Comparison of ENCODE assay signal across 13 cellular contexts in the genomic region with DNA sequence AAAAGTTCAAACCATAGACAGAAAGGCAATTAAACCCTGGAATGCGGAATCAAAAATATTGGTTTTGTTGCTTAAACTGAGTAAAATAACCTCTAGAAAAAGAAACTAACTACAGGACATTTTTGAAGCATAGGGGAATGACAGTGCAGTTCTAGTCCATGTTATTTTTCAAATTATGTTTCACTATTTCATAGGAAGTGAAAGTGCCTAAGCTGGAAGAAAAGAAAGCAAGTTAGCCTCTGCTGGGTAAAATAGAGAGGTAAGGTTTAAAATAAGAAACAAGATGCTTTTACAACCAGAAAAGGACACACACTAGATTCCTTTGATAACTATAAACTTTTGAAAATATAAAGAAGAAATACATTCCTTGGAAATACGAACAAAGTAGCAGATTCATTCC. TPM values are rescaled to one million over a fixed set of nuclear protein-coding genes. Genes with fewer than 3 reads are reported as not detected.
A peak's percentile ranks its signal among the peaks of the same experiment; 100 is the strongest.
DNase-seq lines count a peak whose midpoint lies in the region; ATAC-seq and TF ChIP-seq lines count a peak whose summit lies in the region.
"Had no signal": no experiment of that assay in that cellular context is flagged by ENCODE, and none has a peak within 500 bp of the region (broad histone marks: within the 10 kb centered on the region; RNA-seq: fewer than 3 reads in every experiment).

No MANE protein-coding gene starts in this region.

- H3K4me3 ChIP-seq in SU-DHL-6 (ENCODE audit: insufficient read depth, low read length, poor library complexity, severe bottlenecking): peak overlapping the region; percentile 63
- peak overlapping the region in 1 of 4 donors; percentile 20 for H3K4me3 ChIP-seq in tibial nerve
- H3K4me3 ChIP-seq: esophagus squamous epithelium, MG63, SJSA1, upper lobe of left lung had no signal

- no peak for TF ChIP-seq POLR2A in tibial nerve (IDR thresholded peaks at IDR 0.05)

- H3K27ac ChIP-seq in SU-DHL-6 (ENCODE audit: low read depth, low read length) (peak overlapping the region; percentile 100), tibial nerve (peak overlapping the region in 2 of 4 donors; percentile 6 to 70)
- H3K27ac ChIP-seq: SJSA1 had no signal

- no peaks in the 10 kb centered on the region for H4K20me1 ChIP-seq in SU-DHL-6 (ENCODE audit: low read depth, low read length)

- no peak overlapping the region for H3K27ac Mint-ChIP-seq in natural killer cell
- H3K27ac Mint-ChIP-seq: HFFc6 had no signal

- TF ChIP-seq CTCF in SU-DHL-6 (IDR thresholded peaks at IDR 0.05; ENCODE audit: insufficient read depth, low read length, poor library complexity, severe bottlenecking) (no peak), natural killer cell (IDR thresholded peaks at IDR 0.05) (no peak), tibial nerve (IDR thresholded peaks at IDR 0.05) (no peak)

- TF ChIP-seq EP300 in tibial nerve (IDR thresholded peaks at IDR 0.05): no peak

- no peak overlapping the region for H2AFZ ChIP-seq in SU-DHL-6 (ENCODE audit: low read depth, low read length, severe bottlenecking)

- peak overlapping the region; percentile 47 for H3K4me3 Mint-ChIP-seq in natural killer cell
- H3K4me3 Mint-ChIP-seq: HFFc6 had no signal

- H3F3A ChIP-seq in SU-DHL-6 (ENCODE audit: insufficient read depth): peaks cover 38% of the 10 kb centered on the region

- H3K4me2 ChIP-seq in SU-DHL-6 (ENCODE audit: low read depth, low read length, poor library complexity, severe bottlenecking): peak overlapping the region; percentile 99

- peaks cover 56% of the 10 kb centered on the region for H3K79me2 ChIP-seq in SU-DHL-6 (ENCODE audit: insufficient read depth, low read length)

- no peaks in the 10 kb centered on the region for H3K9me2 ChIP-seq in SU-DHL-6 (replicated peaks; ENCODE audit: insufficient read depth, low read length)

- no peaks in the 10 kb centered on the region for H3K36me3 ChIP-seq in SU-DHL-6 (ENCODE audit: low read length)
- H3K36me3 ChIP-seq in tibial nerve: no peaks in the 10 kb centered on the region
- H3K36me3 ChIP-seq: esophagus squamous epithelium, MG63, SJSA1, upper lobe of left lung had no signal

- H3K9me3 ChIP-seq in SU-DHL-6 (ENCODE audit: insufficient read depth, low read length) (no peaks in the 10 kb centered on the region), tibial nerve (no peaks in the 10 kb centered on the region)
- H3K9me3 ChIP-seq: esophagus squamous epithelium, MG63, SJSA1, upper lobe of left lung had no signal

- intact Hi-C loops in natural killer cell (cut with micrococcal nuclease): no loop called here

- no peaks in the 10 kb centered on the region for H3K4me1 ChIP-seq in tibial nerve
- H3K4me1 ChIP-seq: SJSA1 had no signal

- ATAC-seq in GM18873 (IDR thresholded peaks at IDR 0.05; ENCODE audit: low FRiP score, unreplicated experiment) (peak; percentile 35), HG03025 (IDR thresholded peaks at IDR 0.05; ENCODE audit: low FRiP score, unreplicated experiment) (peak; percentile 42), natural killer cell (no peak), HG03135 (IDR thresholded peaks at IDR 0.05; ENCODE audit: unreplicated experiment) (no peak)

- peak overlapping the region; percentile 74 for H3K9ac ChIP-seq in SU-DHL-6 (ENCODE audit: low read length)

- peaks cover 2 to 14% of the 10 kb centered on the region in 2 donors for H3K4me1 Mint-ChIP-seq in natural killer cell

- no peaks in the 10 kb centered on the region for H3K9me3 Mint-ChIP-seq in natural killer cell
- H3K9me3 Mint-ChIP-seq: HFFc6 had no signal

- no peaks in the 10 kb centered on the region for H3K36me3 Mint-ChIP-seq in natural killer cell

- H3K27me3 ChIP-seq in SU-DHL-6 (ENCODE audit: low read length) (no peaks in the 10 kb centered on the region), tibial nerve (no peaks in the 10 kb centered on the region)
- H3K27me3 ChIP-seq: esophagus squamous epithelium, MG63, SJSA1, upper lobe of left lung had no signal

- no peaks in the 10 kb centered on the region for H3K27me3 Mint-ChIP-seq in natural killer cell (ENCODE audit: low read depth in 2 of 2)

- WGBS in tibial nerve, 2 donors: 67 to 68% methylated on average over 2 of the region's 2 CpGs

- DNase-seq in natural killer cell: no peak
- no peak for DNase-seq in tibial nerve (ENCODE audit: low spot score in 2 of 2)
- no peak for DNase-seq in stimulated activated CD4-positive, alpha-beta T cell treated with anti-CD3 and anti-CD28 coated beads, Interleukin-1b, Interleukin-23, amount 100 ng/mL, for 48 hours
- DNase-seq: esophagus squamous epithelium, HFFc6, MG63, upper lobe of left lung had no signal

RNA-seq across cellular contexts. Expression of a gene that starts 1.1 kb away (rescaled TPM):
- total RNA-seq in natural killer cell (1 to 10 TPM in 1 of 3 donors, under 1 TPM in 2; 0.64 to 1.5 (median 0.72) TPM), tibial nerve (not detected)
- total RNA-seq: HFFc6, lower leg skin, SJSA1 had no signal

RNA-seq across cellular contexts. Expression of a gene that starts 28.9 kb away (rescaled TPM):
- total RNA-seq in natural killer cell (1,000 to 10,000 TPM in 1 of 3 donors, 100 to 1,000 TPM in 2; 739 to 1,541 (median 990) TPM), tibial nerve (10 to 100 TPM in 1 of 4 donors, 1 to 10 TPM in 3; 4.2 to 13.5 (median 7.4) TPM)
- total RNA-seq: HFFc6 had no signal

Comparison
In these comparisons a context has a peak if more than half of its experiments do, and no peak if none do; other contexts are left out.
1. ATAC-seq: peak in GM18873 (single experiment) and HG03025 (single experiment); none in natural killer cell (0 of 3) and HG03135 (single experiment).
2. RNA of a gene that starts 28.9 kb away (total RNA-seq): 739 to 1,541 TPM in natural killer cell; 4.2 to 13.5 TPM in tibial nerve; every median in the first group is over 10 times any median in the second.